22 cellular contexts compared by ENCODE assay signal in the genomic region with DNA sequence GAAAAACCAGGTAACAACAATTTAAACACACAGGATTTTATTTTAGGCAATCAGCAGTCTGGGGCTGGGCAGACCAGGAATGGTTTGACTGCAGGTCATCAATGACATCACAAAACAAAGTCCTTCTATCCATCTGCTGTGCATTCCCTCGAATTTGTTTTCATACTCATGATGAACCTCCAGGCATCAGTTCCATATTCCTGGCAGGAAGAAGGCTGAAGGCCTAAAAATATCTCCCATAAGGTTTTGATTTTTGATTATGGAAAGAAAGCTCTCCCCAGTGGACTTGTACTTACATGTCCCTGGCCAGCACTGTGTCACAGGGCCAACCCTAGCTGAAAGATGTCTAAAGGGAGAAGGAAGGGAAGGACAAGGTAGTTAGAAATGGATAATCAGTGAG.
A peak's percentile ranks its signal among the peaks of the same experiment; 100 is the strongest.
DNase-seq lines count a peak whose midpoint lies in the region; ATAC-seq and TF ChIP-seq lines count a peak whose summit lies in the region.
"Had no signal": no experiment of that assay in that cellular context is flagged by ENCODE, and none has a peak within 500 bp of the region (broad histone marks: within the 10 kb centered on the region; RNA-seq: fewer than 3 reads in every experiment).

No MANE protein-coding gene starts in this region.

- H3K36me3 ChIP-seq in mucosa of descending colon (ENCODE audit: low read depth): no peaks in the 10 kb centered on the region
- H3K36me3 ChIP-seq: cardiac muscle cell, HAP-1, transverse colon had no signal

- DNase-seq in EH (ENCODE audit: low read depth) (peak; percentile 82), LoVo (ENCODE audit: low spot score) (peak; percentile 27), fibroblast of gingiva (ENCODE audit: low read depth) (peak; percentile 83), mucosa of descending colon (no peak), NCI-H446 (lab: John Stamatoyannopoulos, UW) (no peak)
- DNase-seq in effector CD8-positive, alpha-beta T cell (lab: John Stamatoyannopoulos, UW): no peak
- DNase-seq: activated CD4-positive, alpha-beta T cell treated with anti-CD3 and anti-CD28 coated beads, Interleukin-2, amount 50 U/mL, for 48 hours; activated effector memory CD4-positive, alpha-beta T cell treated with anti-CD3 and anti-CD28 coated beads, Interleukin-2, amount 50 U/mL, for 16 hours; dorsolateral prefrontal cortex; head of caudate nucleus; NCI-H1092 treated with DMSO at 0.1 percent for 48 hours; NCI-H2081 treated with DMSO at 0.1 percent for 48 hours; NCI-H510A treated with DMSO at 0.1 percent for 48 hours; stimulated activated CD4-positive, alpha-beta T cell treated with anti-CD3 and anti-CD28 coated beads, Interleukin-2, amount 100 ng/mL, for 48 hours; stimulated activated naive CD8-positive, alpha-beta T cell treated with anti-CD3 and anti-CD28 coated beads, Interleukin-15, Interleukin-2, amounts not matched to agents 100 U/mL and 50 U/mL, for 24 hours; transverse colon had no signal

- TF ChIP-seq CTCF in mucosa of descending colon (IDR thresholded peaks at IDR 0.05): no peak

- no peaks in the 10 kb centered on the region for H3K9me3 ChIP-seq in mucosa of descending colon
- H3K9me3 ChIP-seq: HAP-1, transverse colon had no signal

- no peaks in the 10 kb centered on the region for H3K4me1 ChIP-seq in mucosa of descending colon (ENCODE audit: low read depth)

- intact Hi-C loops in mucosa of descending colon (cut with DNase I, micrococcal nuclease): no loop called here

- ATAC-seq in mucosa of descending colon (peak; percentile 73), HG02798 (IDR thresholded peaks at IDR 0.05; ENCODE audit: poor library complexity, unreplicated experiment) (no peak), GM21737 (IDR thresholded peaks at IDR 0.05; ENCODE audit: unreplicated experiment) (no peak)
- ATAC-seq: GM12878; stimulated activated naive CD8-positive, alpha-beta T cell treated with anti-CD3 and anti-CD28 coated beads, Interleukin-15, Interleukin-2, amounts not matched to agents 100 U/mL and 50 U/mL, for 24 hours had no signal

- no peak overlapping the region for H3K4me3 ChIP-seq in mucosa of descending colon
- H3K4me3 ChIP-seq: cardiac muscle cell, dorsolateral prefrontal cortex, GM12878, HAP-1, SK-N-MC, transverse colon had no signal

Comparison
In these comparisons a context has a peak if more than half of its experiments do, and no peak if none do; other contexts are left out.
1. DNase-seq: peak in EH (single experiment), LoVo (single experiment) and fibroblast of gingiva (single experiment); none in mucosa of descending colon (0 of 3), effector CD8-positive, alpha-beta T cell (single experiment) and NCI-H446 (0 of 2).